1 cellular context compared by ENCODE assay signal in genomic region chr10:477620-478019, GRCh38.
TF ChIP-seq lines count a peak whose summit lies in the region.

No MANE protein-coding gene starts in this region.

TF ChIP-seq in SK-N-SH treated with all-trans-retinoic acid at 6 μM for 48 hours, 23 proteins besides CTCF, POLR2A, EP300 and RAD21 (continued from another document):
- TF ChIP-seq PATZ1 (CRISPR knock-in tag; IDR thresholded peaks at IDR 0.05; ENCODE audit: borderline replicate concordance) (no peak), CSRNP3 (CRISPR knock-in tag; IDR thresholded peaks at IDR 0.05) (no peak), ESRRG (CRISPR knock-in tag; IDR thresholded peaks at IDR 0.05) (no peak), SNAI2 (CRISPR knock-in tag; IDR thresholded peaks at IDR 0.05) (no peak), ZNF70 (CRISPR knock-in tag; IDR thresholded peaks at IDR 0.05) (no peak), OSR1 (CRISPR knock-in tag; IDR thresholded peaks at IDR 0.05) (no peak), ARNTL (CRISPR knock-in tag; IDR thresholded peaks at IDR 0.05; ENCODE audit: borderline replicate concordance, low read depth) (no peak), ZFP3 (CRISPR knock-in tag; IDR thresholded peaks at IDR 0.05) (no peak), CSDC2 (CRISPR knock-in tag; IDR thresholded peaks at IDR 0.05) (no peak), ZFP30 (CRISPR knock-in tag; IDR thresholded peaks at IDR 0.05) (no peak), ZC3H10 (CRISPR knock-in tag; IDR thresholded peaks at IDR 0.05) (no peak), ZNF565 (CRISPR knock-in tag; conservative IDR thresholded peaks at IDR 0.05; ENCODE audit: low read depth) (no peak), POU6F1 (CRISPR knock-in tag; IDR thresholded peaks at IDR 0.05; ENCODE audit: borderline replicate concordance, low read depth) (no peak), GLIS3 (CRISPR knock-in tag; IDR thresholded peaks at IDR 0.05) (no peak), TCF4 (CRISPR knock-in tag; IDR thresholded peaks at IDR 0.05; ENCODE audit: borderline replicate concordance) (no peak), PPARA (CRISPR knock-in tag; IDR thresholded peaks at IDR 0.05; ENCODE audit: borderline replicate concordance) (no peak), ZNF8 (CRISPR knock-in tag; IDR thresholded peaks at IDR 0.05) (no peak), BACH2 (CRISPR knock-in tag; IDR thresholded peaks at IDR 0.05; ENCODE audit: borderline replicate concordance) (no peak)
